1 cellular context compared by ENCODE assay signal in genomic region chr20:23082846-23083552, GRCh38.
TF ChIP-seq lines count a peak whose summit lies in the region.

No MANE protein-coding gene starts in this region.

TF ChIP-seq in GM23338, 12 proteins besides CTCF, POLR2A, EP300 and RAD21 (continued from another document):
- TF ChIP-seq ZNF462 (CRISPR knock-in tag; IDR thresholded peaks at IDR 0.05) (no peak), ZNF331 (CRISPR knock-in tag; IDR thresholded peaks at IDR 0.05; ENCODE audit: low read depth) (no peak), REST (IDR thresholded peaks at IDR 0.05; ENCODE audit: unreplicated experiment) (no peak), ETS1 (IDR thresholded peaks at IDR 0.05) (no peak), JUNB (IDR thresholded peaks at IDR 0.05; ENCODE audit: unreplicated experiment) (no peak), NANOG (IDR thresholded peaks at IDR 0.05; ENCODE audit: borderline replicate concordance) (no peak)
